21 cellular contexts compared by ENCODE assay signal in the genomic region with DNA sequence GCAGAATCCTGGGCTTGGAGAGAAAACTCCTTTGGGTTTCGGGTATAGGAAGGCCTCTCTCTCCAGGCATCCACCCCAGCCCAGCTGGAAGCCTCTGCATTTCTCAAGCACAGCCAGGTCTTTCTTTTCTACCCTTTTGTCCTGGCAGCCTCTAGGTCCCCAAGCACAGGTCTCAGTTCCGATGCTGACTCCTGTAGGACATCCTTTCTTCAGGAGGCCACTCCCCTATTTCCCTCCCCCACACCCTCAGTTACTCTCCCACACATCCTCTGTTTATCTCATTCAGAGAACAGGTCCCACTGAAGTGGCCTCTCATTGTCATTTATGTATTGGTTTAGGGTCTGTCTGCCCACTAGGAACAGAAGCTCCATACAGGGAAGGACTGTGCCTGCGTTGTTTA.
"Had no signal": no experiment of that assay in that cellular context is flagged by ENCODE, and none has a peak within 500 bp of the region (broad histone marks: within the 10 kb centered on the region; RNA-seq: fewer than 3 reads in every experiment).

No MANE protein-coding gene starts in this region.

- H3K36me3 ChIP-seq: esophagus squamous epithelium, gastroesophageal sphincter, ovary, right atrium auricular region, sigmoid colon, stomach, thoracic aorta, transverse colon had no signal

- H3K9me3 ChIP-seq: esophagus squamous epithelium, gastroesophageal sphincter, ovary, right atrium auricular region, sigmoid colon, stomach, thoracic aorta, transverse colon had no signal

- H3K4me3 Mint-ChIP-seq: dendritic cell treated with granulocyte-macrophage colony-stimulating factor and Interleukin-4, amounts not matched to agents 40 ng/mL and 50 ng/mL, for 4 days; naive B cell had no signal

- FAIRE-seq: colon had no signal

- H3K4me3 ChIP-seq: esophagus squamous epithelium, gastroesophageal sphincter, lung, ovary, right atrium auricular region, sigmoid colon, skin epidermis, stomach, thoracic aorta, transverse colon had no signal

- ATAC-seq: gastroesophageal sphincter, left colon, left ventricle myocardium superior had no signal

- H3K4me1 Mint-ChIP-seq: naive B cell had no signal

- H3K4me1 ChIP-seq: esophagus squamous epithelium, gastroesophageal sphincter, right atrium auricular region, sigmoid colon, stomach, transverse colon had no signal

- H3K36me3 Mint-ChIP-seq: naive B cell had no signal

- H3K27ac Mint-ChIP-seq: dendritic cell treated with granulocyte-macrophage colony-stimulating factor and Interleukin-4, amounts not matched to agents 40 ng/mL and 50 ng/mL, for 4 days had no signal

- H3K9me3 Mint-ChIP-seq: dendritic cell treated with granulocyte-macrophage colony-stimulating factor and Interleukin-4, amounts not matched to agents 40 ng/mL and 50 ng/mL, for 4 days had no signal

- H3K27ac ChIP-seq: esophagus squamous epithelium, gastroesophageal sphincter, ovary, right atrium auricular region, sigmoid colon, skin epidermis, stomach, thoracic aorta, transverse colon had no signal

- H3K27me3 ChIP-seq: ovary, right atrium auricular region, sigmoid colon, transverse colon had no signal

- DNase-seq: esophagus squamous epithelium; foreskin fibroblast; glutamatergic neuron; left colon; left ventricle myocardium superior; mesenchymal stem cell; naive B cell; nucleus accumbens; ovary; sigmoid colon; stimulated activated naive CD4-positive, alpha-beta T cell; stomach; substantia nigra; transverse colon had no signal
